ENCODE assay signal across 21 cellular contexts in the genomic region with DNA sequence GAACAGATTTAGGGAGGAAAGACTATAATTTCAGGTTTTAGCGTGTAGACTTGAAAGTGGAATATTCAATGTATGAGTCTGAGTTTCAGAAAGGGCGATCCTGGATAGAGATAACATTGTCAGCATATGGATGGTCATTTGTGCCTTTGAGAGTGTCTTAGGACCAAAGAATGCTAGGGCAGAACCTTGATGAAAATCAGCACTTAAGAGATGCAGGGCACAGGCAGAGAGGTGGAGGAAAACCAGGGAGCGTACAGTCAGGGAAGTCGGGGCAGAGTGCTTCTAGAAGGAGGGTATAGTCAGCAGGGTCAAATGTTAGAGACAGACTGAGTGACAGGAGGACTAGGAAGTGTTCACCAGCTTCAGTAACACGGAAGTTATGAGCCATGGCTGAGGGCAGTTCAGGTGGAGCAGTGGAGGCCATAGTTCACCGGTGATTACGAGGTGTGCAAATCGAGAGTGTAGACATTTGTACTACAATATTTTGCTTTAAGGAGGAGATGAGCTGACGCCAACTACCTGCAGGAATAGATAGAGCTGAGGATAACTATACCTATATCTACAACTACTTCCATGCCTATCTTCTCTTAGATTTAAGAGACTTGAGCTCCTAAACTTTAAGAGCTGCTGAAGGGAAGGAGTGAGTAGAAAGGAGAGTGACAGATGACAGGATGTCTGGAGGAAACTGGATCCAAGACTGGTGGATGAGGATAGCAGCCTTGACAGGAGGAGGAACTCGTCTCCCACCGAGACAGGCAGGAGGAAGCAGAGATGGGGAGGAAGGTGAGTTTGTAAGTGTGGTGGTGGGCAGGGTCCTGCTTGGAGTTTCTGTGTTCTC. TPM values are rescaled to one million over a fixed set of nuclear protein-coding genes. Genes with fewer than 3 reads are reported as not detected.
DNase-seq lines count a peak whose midpoint lies in the region; ATAC-seq, FAIRE-seq and TF ChIP-seq lines count a peak whose summit lies in the region.
"Had no signal": no experiment of that assay in that cellular context is flagged by ENCODE, and none has a peak within 500 bp of the region (broad histone marks: within the 10 kb centered on the region; RNA-seq: fewer than 3 reads in every experiment).

No MANE protein-coding gene starts in this region.

- peak overlapping the region; percentile 60 for H3K9ac ChIP-seq in mucosa of stomach (ENCODE audit: low read length)
- H3K9ac ChIP-seq: SK-N-SH had no signal

- peaks cover 36% of the 10 kb centered on the region for H3K27me3 Mint-ChIP-seq in WTC11 (ENCODE audit: low read depth)

- 76 to 81% methylated on average over 9 to 11 of the region's 11 CpGs for WGBS in gastroesophageal sphincter (ENCODE audit: low coverage in 1 of 2), 2 donors

- H3K27me3 ChIP-seq in mucosa of stomach (ENCODE audit: control insufficient read depth, insufficient read depth, low read length) = no peaks in the 10 kb centered on the region
- peaks cover 37% of the 10 kb centered on the region for H3K27me3 ChIP-seq in gastroesophageal sphincter
- H3K27me3 ChIP-seq: right atrium auricular region had no signal

- H3K36me3 Mint-ChIP-seq in WTC11 = no peaks in the 10 kb centered on the region
- H3K36me3 Mint-ChIP-seq: CD4-positive, CD25-positive, alpha-beta regulatory T cell had no signal

- intact Hi-C loops in OCI-LY7 (cut with micrococcal nuclease; ENCODE audit: unreplicated experiment) = no loop called here

- peak; percentile 50 for FAIRE-seq in GM12892 (lab: Jason Lieb, UNC)

- peaks cover 11% of the 10 kb centered on the region for H3K4me1 Mint-ChIP-seq in WTC11

- H3K27ac Mint-ChIP-seq in WTC11 = no peak overlapping the region
- H3K27ac Mint-ChIP-seq: CD4-positive, CD25-positive, alpha-beta regulatory T cell; naive thymus-derived CD4-positive, alpha-beta T cell had no signal

- POLR2A ChIA-PET in OCI-LY7 (lab: Charles Lee) = interaction anchor here (0.6 to 1.8 kb wide), 3 partner anchors 9 to 83 kb away, joined by 3 read pairs; a partner anchor contains a TSS
- POLR2A ChIA-PET in WTC11 (lab: Charles Lee) = no interaction called here

- ATAC-seq in gastroesophageal sphincter = no peak
- no peak for ATAC-seq in GM19463 (IDR thresholded peaks at IDR 0.05; ENCODE audit: unreplicated experiment)
- ATAC-seq in WTC11 = no peak
- ATAC-seq: naive thymus-derived CD4-positive, alpha-beta T cell had no signal

- no TSS peak for BruUV-seq in OCI-LY7 (replicated peaks; lab: Mats Ljungman, UMichigan)

- peak overlapping the region; percentile 63; the same call in 1 of the 2 replicates for H2AFZ ChIP-seq in OCI-LY7 (ENCODE audit: low read length)

- H3K36me3 ChIP-seq in OCI-LY7 (ENCODE audit: insufficient read depth, low read length) (no peaks in the 10 kb centered on the region), mucosa of stomach (ENCODE audit: control insufficient read depth, insufficient read depth, low read length) (no peaks in the 10 kb centered on the region), gastroesophageal sphincter (no peaks in the 10 kb centered on the region)
- H3K36me3 ChIP-seq: right atrium auricular region had no signal

- H3K4me3 ChIP-seq in OCI-LY7 (ENCODE audit: low read depth, low read length, poor library complexity, severe bottlenecking) (no peak overlapping the region), mucosa of stomach (ENCODE audit: low read length) (peak overlapping the region; percentile 28), gastroesophageal sphincter (no peak overlapping the region)
- H3K4me3 ChIP-seq: right atrium auricular region had no signal

- no peak for TF ChIP-seq CTCF in OCI-LY7 (conservative IDR thresholded peaks at IDR 0.05; ENCODE audit: low read length)
- no peak for TF ChIP-seq CTCF in gastroesophageal sphincter (IDR thresholded peaks at IDR 0.05)
- TF ChIP-seq CTCF in WTC11 (IDR thresholded peaks at IDR 0.05) = no peak

- H3K27ac ChIP-seq in OCI-LY7 (ENCODE audit: low read depth, low read length, poor library complexity, severe bottlenecking) (no peak overlapping the region), gastroesophageal sphincter (no peak overlapping the region)
- H3K27ac ChIP-seq: HL-60, right atrium auricular region had no signal

- TF ChIP-seq POLR2A in GM12892 (IDR thresholded peaks at IDR 0.05; ENCODE audit: low read depth, low read length) (no peak), gastroesophageal sphincter (IDR thresholded peaks at IDR 0.05) (no peak)

- H3K4me3 Mint-ChIP-seq in WTC11 = no peak overlapping the region
- H3K4me3 Mint-ChIP-seq: CD4-positive, CD25-positive, alpha-beta regulatory T cell; naive thymus-derived CD4-positive, alpha-beta T cell had no signal

- H3K4me1 ChIP-seq in OCI-LY7 (ENCODE audit: insufficient read depth, low read length, poor library complexity, severe bottlenecking) (peaks cover 5% of the 10 kb centered on the region), mucosa of stomach (ENCODE audit: control insufficient read depth, insufficient read depth, low read length) (peaks cover 52% of the 10 kb centered on the region), gastroesophageal sphincter (peaks cover 0 to 13% (median 4%) of the 10 kb centered on the region in 3 donors)

- no peaks in the 10 kb centered on the region for H3K9me3 Mint-ChIP-seq in WTC11
- H3K9me3 Mint-ChIP-seq: CD4-positive, CD25-positive, alpha-beta regulatory T cell had no signal

- H3K9me3 ChIP-seq in OCI-LY7 (ENCODE audit: low read length) (no peaks in the 10 kb centered on the region), mucosa of stomach (ENCODE audit: control insufficient read depth, low read length) (no peaks in the 10 kb centered on the region), gastroesophageal sphincter (no peaks in the 10 kb centered on the region)
- H3K9me3 ChIP-seq: right atrium auricular region, SK-N-SH had no signal

- DNase-seq in GM12892 (ENCODE audit: insufficient read length) = no peak
- DNase-seq in OCI-LY7 (ENCODE audit: low spot score) = no peak
- DNase-seq in WTC11 (ENCODE audit: low spot score) = no peak
- DNase-seq: activated effector memory CD4-positive, alpha-beta T cell treated with Interleukin-2 at 50 U/mL for 16 hours; CD4-positive, CD25-positive, alpha-beta regulatory T cell; cortex of kidney; DMS 273 treated with DMSO at 0.1 percent for 48 hours; HCEC 1CT; hypothalamus; islet precursor cell; mammary epithelial cell; naive thymus-derived CD4-positive, alpha-beta T cell; NCI-H1048; NCI-H2081; NCI-H446 treated with DMSO at 0.1 percent for 48 hours; SK-N-SH had no signal

- no peak for TF ChIP-seq EP300 in gastroesophageal sphincter (IDR thresholded peaks at IDR 0.05)

- H3K9me2 ChIP-seq in OCI-LY7 (ENCODE audit: insufficient read depth, low read length) = no peaks in the 10 kb centered on the region
- H3K9me2 ChIP-seq: SK-N-SH had no signal

- CTCF ChIA-PET in OCI-LY7 (lab: Charles Lee; ENCODE audit: unreplicated experiment) (interaction anchor here (0.6 kb wide), 1 partner anchor 18 kb away, joined by 3 read pairs; no protein-coding TSS in a partner anchor), WTC11 (lab: Charles Lee) (interaction anchor here (1.7 to 11.4 kb wide), 4 partner anchors 9 to 89 kb away, joined by 4 to 518 read pairs (median 12); a partner anchor contains a TSS)

- no peaks in the 10 kb centered on the region for H3K79me2 ChIP-seq in OCI-LY7 (ENCODE audit: insufficient read depth, low read depth, low read length)

- H3K4me2 ChIP-seq in OCI-LY7 (ENCODE audit: low read length) = no peak overlapping the region; the same call in 1 of the 2 replicates
- H3K4me2 ChIP-seq: SK-N-SH had no signal

- no peaks in the 10 kb centered on the region for H4K20me1 ChIP-seq in OCI-LY7 (ENCODE audit: insufficient read depth, low read length)

TF ChIP-seq in WTC11, 78 proteins besides CTCF, POLR2A, EP300 and RAD21 (continues in another document):
- TF ChIP-seq, protein P1, sequence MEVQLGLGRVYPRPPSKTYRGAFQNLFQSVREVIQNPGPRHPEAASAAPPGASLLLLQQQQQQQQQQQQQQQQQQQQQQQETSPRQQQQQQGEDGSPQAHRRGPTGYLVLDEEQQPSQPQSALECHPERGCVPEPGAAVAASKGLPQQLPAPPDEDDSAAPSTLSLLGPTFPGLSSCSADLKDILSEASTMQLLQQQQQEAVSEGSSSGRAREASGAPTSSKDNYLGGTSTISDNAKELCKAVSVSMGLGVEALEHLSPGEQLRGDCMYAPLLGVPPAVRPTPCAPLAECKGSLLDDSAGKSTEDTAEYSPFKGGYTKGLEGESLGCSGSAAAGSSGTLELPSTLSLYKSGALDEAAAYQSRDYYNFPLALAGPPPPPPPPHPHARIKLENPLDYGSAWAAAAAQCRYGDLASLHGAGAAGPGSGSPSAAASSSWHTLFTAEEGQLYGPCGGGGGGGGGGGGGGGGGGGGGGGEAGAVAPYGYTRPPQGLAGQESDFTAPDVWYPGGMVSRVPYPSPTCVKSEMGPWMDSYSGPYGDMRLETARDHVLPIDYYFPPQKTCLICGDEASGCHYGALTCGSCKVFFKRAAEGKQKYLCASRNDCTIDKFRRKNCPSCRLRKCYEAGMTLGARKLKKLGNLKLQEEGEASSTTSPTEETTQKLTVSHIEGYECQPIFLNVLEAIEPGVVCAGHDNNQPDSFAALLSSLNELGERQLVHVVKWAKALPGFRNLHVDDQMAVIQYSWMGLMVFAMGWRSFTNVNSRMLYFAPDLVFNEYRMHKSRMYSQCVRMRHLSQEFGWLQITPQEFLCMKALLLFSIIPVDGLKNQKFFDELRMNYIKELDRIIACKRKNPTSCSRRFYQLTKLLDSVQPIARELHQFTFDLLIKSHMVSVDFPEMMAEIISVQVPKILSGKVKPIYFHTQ (CRISPR knock-in tag; IDR thresholded peaks at IDR 0.05) = no peak

RNA-seq across cellular contexts. Expression of a gene that starts 6.6 kb away (rescaled TPM):
- polyA plus RNA-seq in GM12892 (2012; ENCODE audit: missing spikeins) = 5.4 TPM
- total RNA-seq in OCI-LY7 (2014; rRNA removed; shearing (Covaris generic)) = 1.2 and 2.0 TPM in 2 replicates
- total RNA-seq in OCI-LY7 (2022) (6.7 and 7.9 TPM in 2 replicates), gastroesophageal sphincter (1 to 10 TPM in 3 of 4 donors, under 1 TPM in 1; 0.49 to 2.8 (median 2.1) TPM), WTC11 (2021) (0.94 to 2.1 TPM (median 1.5 TPM) in 3 replicates)

RNA-seq across cellular contexts. Expression of a gene that starts 6.8 kb away (rescaled TPM):
- 21.5 TPM for polyA plus RNA-seq in GM12892 (2012; ENCODE audit: missing spikeins)
- total RNA-seq in OCI-LY7 (2014; rRNA removed; shearing (Covaris generic)) = 50.8 and 56.1 TPM in 2 replicates
- 57.5 and 66.4 TPM in 2 replicates for total RNA-seq in OCI-LY7 (2022)
- total RNA-seq in gastroesophageal sphincter = 10 to 100 TPM; 50.7 to 68.0 (median 61.3) TPM
- 33.2 to 34.2 TPM (median 33.3 TPM) in 3 replicates for total RNA-seq in WTC11 (2021)

RNA-seq across cellular contexts. Expression of a gene that starts 19.7 kb away (rescaled TPM):
- polyA plus RNA-seq in GM12892 (2012; ENCODE audit: missing spikeins) = 28.7 TPM
- 51.4 and 54.0 TPM in 2 replicates for total RNA-seq in OCI-LY7 (2014; rRNA removed; shearing (Covaris generic))
- 101 and 103 TPM in 2 replicates for total RNA-seq in OCI-LY7 (2022)
- 10 to 100 TPM; 21.5 to 39.7 (median 31.3) TPM for total RNA-seq in gastroesophageal sphincter
- 55.0 to 59.2 TPM (median 56.7 TPM) in 3 replicates for total RNA-seq in WTC11 (2021)

RNA-seq across cellular contexts. Expression of a gene that starts 24.1 kb away (rescaled TPM):
- not detected for polyA plus RNA-seq in GM12892 (2012; ENCODE audit: missing spikeins)
- total RNA-seq in OCI-LY7 (2014; rRNA removed; shearing (Covaris generic)) = 0.13 TPM in 2 replicates
- total RNA-seq in OCI-LY7 (2022) (not detected in 2 replicates), gastroesophageal sphincter (10 to 100 TPM in 2 of 4 donors, 1 to 10 TPM in 2; 6.9 to 19.9 (median 11.5) TPM), WTC11 (2021) (16.6 to 18.3 TPM (median 17.9 TPM) in 3 replicates)
- polyA plus RNA-seq: naive thymus-derived CD4-positive, alpha-beta T cell had no signal

RNA-seq across cellular contexts. Expression of a gene that starts 54.9 kb away (rescaled TPM):
- 1.8 TPM for polyA plus RNA-seq in GM12892 (2012; ENCODE audit: missing spikeins)
- total RNA-seq in OCI-LY7 (2014; rRNA removed; shearing (Covaris generic)) = 72.2 and 94.7 TPM in 2 replicates
- total RNA-seq in OCI-LY7 (2022) (96.6 and 130 TPM in 2 replicates), gastroesophageal sphincter (10 to 100 TPM; 33.5 to 63.5 (median 57.9) TPM), WTC11 (2021) (60.7 to 101 TPM (median 95.9 TPM) in 3 replicates)
- total RNA-seq: CD4-positive, CD25-positive, alpha-beta regulatory T cell; naive thymus-derived CD4-positive, alpha-beta T cell had no signal
- polyA plus RNA-seq: CD4-positive, CD25-positive, alpha-beta regulatory T cell; naive thymus-derived CD4-positive, alpha-beta T cell had no signal
